Comparison of ENCODE assay signal across 11 cellular contexts in the genomic region with DNA sequence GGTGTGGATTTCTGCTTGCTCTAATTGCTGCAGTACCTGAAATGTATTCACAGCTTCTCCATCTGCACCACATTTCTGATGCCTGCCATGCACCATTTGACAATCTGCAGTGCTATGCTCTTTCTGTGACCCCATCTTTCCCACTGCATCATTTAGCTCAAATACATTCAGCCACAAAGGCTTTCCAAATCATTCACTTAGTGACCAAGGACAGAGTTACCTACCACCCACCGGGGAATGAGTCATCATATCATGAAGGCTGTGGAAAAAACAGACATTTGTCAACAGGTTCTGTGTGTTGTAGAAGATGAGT.
A peak's percentile ranks its signal among the peaks of the same experiment; 100 is the strongest.
DNase-seq lines count a peak whose midpoint lies in the region; ATAC-seq, FAIRE-seq and TF ChIP-seq lines count a peak whose summit lies in the region.
"Had no signal": no experiment of that assay in that cellular context is flagged by ENCODE, and none has a peak within 500 bp of the region (broad histone marks: within the 10 kb centered on the region; RNA-seq: fewer than 3 reads in every experiment).

No MANE protein-coding gene starts in this region.

- no peaks in the 10 kb centered on the region for H3K4me1 Mint-ChIP-seq in activated T-cell treated with anti-CD3 and anti-CD28 coated beads, Interleukin-2, amount 50 U/mL, for 4 hours (ENCODE audit: low read depth)
- H3K4me1 Mint-ChIP-seq in stimulated activated effector memory CD8-positive, alpha-beta T cell treated with anti-CD3 and anti-CD28 coated beads, Interleukin-12 subunit alpha, Interleukin-12 subunit beta, amount 100 ng/mL, for 72 hours = peaks cover 6% of the 10 kb centered on the region
- H3K4me1 Mint-ChIP-seq in CD14-positive monocyte = no peaks in the 10 kb centered on the region

- TF ChIP-seq EP300 in GM12878 (IDR thresholded peaks at IDR 0.05; ENCODE audit: borderline replicate concordance in 1 of 2, control insufficient read depth in 1 of 2, low read depth in 2 of 2, low read length in 2 of 2) = no peak

- no TSS peak for BruUV-seq in GM12878 (replicated peaks; lab: Mats Ljungman, UMichigan)

- peaks cover 2% of the 10 kb centered on the region for H3K27me3 Mint-ChIP-seq in activated T-cell treated with anti-CD3 and anti-CD28 coated beads, Interleukin-2, amount 50 U/mL, for 4 hours (ENCODE audit: low read depth)
- peaks cover 0 to 2% (median 0%) of the 10 kb centered on the region in 3 donors for H3K27me3 Mint-ChIP-seq in CD14-positive monocyte (ENCODE audit: low read depth in 3 of 3)

- RAD21 ChIA-PET in GM12878 (lab: Charles Lee; ENCODE audit: unreplicated experiment) = no interaction called here

- peak; percentile 57 to 79 for ATAC-seq in activated T-cell treated with anti-CD3 and anti-CD28 coated beads, Interleukin-2, amount 50 U/mL, for 4 hours
- ATAC-seq in HG03354 (IDR thresholded peaks at IDR 0.05; ENCODE audit: poor library complexity, severe bottlenecking, unreplicated experiment) = peak; percentile 58
- ATAC-seq in GM12878 = peak; percentile 50
- ATAC-seq in stimulated activated effector memory CD8-positive, alpha-beta T cell treated with anti-CD3 and anti-CD28 coated beads, Interleukin-12 subunit alpha, Interleukin-12 subunit beta, amount 100 ng/mL, for 72 hours = peak; percentile 100
- no peak for ATAC-seq in GM21447 (IDR thresholded peaks at IDR 0.05; ENCODE audit: unreplicated experiment)
- ATAC-seq: body of pancreas had no signal

- in situ Hi-C loops in GM12878 (cut with MboI) = no loop called here

- no peaks in the 10 kb centered on the region for H3K36me3 ChIP-seq in GM12878 (ENCODE audit: control insufficient read depth in 2 of 2, insufficient read depth in 2 of 2, low read length in 1 of 2)
- no peaks in the 10 kb centered on the region for H3K36me3 ChIP-seq in osteoblast (ENCODE audit: insufficient read depth, low read length)

- no peaks in the 10 kb centered on the region for H3K9me3 ChIP-seq in GM12878 (replicated peaks; ENCODE audit: control insufficient read depth, insufficient read depth, low read length)
- no peaks in the 10 kb centered on the region for H3K9me3 ChIP-seq in osteoblast (ENCODE audit: low read depth, low read length)
- H3K9me3 ChIP-seq: body of pancreas had no signal

- CTCF ChIA-PET in GM12878 (lab: Yijun Ruan, JAX) = no interaction called here

- H2AFZ ChIP-seq in GM12878 (ENCODE audit: control insufficient read depth, low read depth, low read length) = no peak overlapping the region
- no peak overlapping the region for H2AFZ ChIP-seq in osteoblast (ENCODE audit: low read length)

- H3K27ac Mint-ChIP-seq in stimulated activated effector memory CD8-positive, alpha-beta T cell treated with anti-CD3 and anti-CD28 coated beads, Interleukin-12 subunit alpha, Interleukin-12 subunit beta, amount 100 ng/mL, for 72 hours = no peak overlapping the region
- H3K27ac Mint-ChIP-seq in CD14-positive monocyte = no peak overlapping the region

- no peak for FAIRE-seq in GM12878 (lab: Jason Lieb, UNC)

- H3K27ac ChIP-seq in GM12878 (ENCODE audit: control insufficient read depth, insufficient read depth) (no peak overlapping the region), osteoblast (ENCODE audit: low read depth, low read length) (no peak overlapping the region)
- H3K27ac ChIP-seq: body of pancreas, HL-60 had no signal

- H3K4me2 ChIP-seq in GM12878 (ENCODE audit: control insufficient read depth, insufficient read depth) = no peak overlapping the region
- no peak overlapping the region for H3K4me2 ChIP-seq in osteoblast (ENCODE audit: insufficient read depth, low read length)

- H3K4me3 Mint-ChIP-seq in activated T-cell treated with anti-CD3 and anti-CD28 coated beads, Interleukin-2, amount 50 U/mL, for 4 hours = no peak overlapping the region
- H3K4me3 Mint-ChIP-seq in stimulated activated effector memory CD8-positive, alpha-beta T cell treated with anti-CD3 and anti-CD28 coated beads, Interleukin-12 subunit alpha, Interleukin-12 subunit beta, amount 100 ng/mL, for 72 hours = no peak overlapping the region
- no peak overlapping the region for H3K4me3 Mint-ChIP-seq in CD14-positive monocyte

- H3K9me3 Mint-ChIP-seq in activated T-cell treated with anti-CD3 and anti-CD28 coated beads, Interleukin-2, amount 50 U/mL, for 4 hours = no peaks in the 10 kb centered on the region
- no peaks in the 10 kb centered on the region for H3K9me3 Mint-ChIP-seq in stimulated activated effector memory CD8-positive, alpha-beta T cell treated with anti-CD3 and anti-CD28 coated beads, Interleukin-12 subunit alpha, Interleukin-12 subunit beta, amount 100 ng/mL, for 72 hours
- H3K9me3 Mint-ChIP-seq in CD14-positive monocyte = peaks cover 0 to 3% (median 0%) of the 10 kb centered on the region in 7 donors

- TF ChIP-seq POLR2A in GM12878 (IDR thresholded peaks at IDR 0.05; ENCODE audit: low read depth, low read length) = no peak

- H4K20me1 ChIP-seq in GM12878 (ENCODE audit: control insufficient read depth, insufficient read depth) (no peaks in the 10 kb centered on the region), osteoblast (ENCODE audit: insufficient read depth, low read length) (no peaks in the 10 kb centered on the region)

- TF ChIP-seq CTCF in GM12878 (IDR thresholded peaks at IDR 0.05 in 2 of 3, conservative IDR thresholded peaks at IDR 0.05 in 1 of 3; ENCODE audit: control insufficient read depth in 2 of 3, extremely low read depth in 1 of 3, insufficient read depth in 1 of 3, low read depth in 3 of 3, low read length in 3 of 3) (no peak), CD14-positive monocyte (IDR thresholded peaks at IDR 0.05) (no peak), osteoblast (IDR thresholded peaks at IDR 0.05; ENCODE audit: extremely low read depth, low read depth, low read length) (no peak)

- WGBS in GM12878 (ENCODE audit: insufficient coverage, insufficient replicate concordance, low lambda C conversion rate, missing lambda C conversion rate) = 0% methylated on average over 1 of the region's 1 CpG

- H3K4me3 ChIP-seq in GM12878 (no peak overlapping the region), osteoblast (ENCODE audit: insufficient read depth, low read length) (no peak overlapping the region)
- H3K4me3 ChIP-seq: body of pancreas had no signal

- no peak for TF ChIP-seq RAD21 in GM12878 (IDR thresholded peaks at IDR 0.05; ENCODE audit: insufficient read depth, low read depth, low read length)

- intact Hi-C loops in GM12878 (cut with micrococcal nuclease; ENCODE audit: unreplicated experiment) = loop anchor here (2.0 kb wide), 1 partner anchor 19 kb away; no protein-coding TSS in a partner anchor
- intact Hi-C loops in CD14-positive monocyte (cut with micrococcal nuclease) = no loop called here

- DNase-seq in activated T-cell treated with anti-CD3 and anti-CD28 coated beads, Interleukin-2, amount 50 U/mL, for 4 hours = no peak
- DNase-seq in activated T-cell treated with anti-CD3 and anti-CD28 coated beads for 4 hours = no peak
- DNase-seq in GM12878 (ENCODE audit: low read depth, low spot score) = peak; percentile 2
- no peak for DNase-seq in stimulated activated effector memory CD8-positive, alpha-beta T cell treated with anti-CD3 and anti-CD28 coated beads, Interleukin-12 subunit alpha, Interleukin-12 subunit beta, amount 100 ng/mL, for 72 hours (ENCODE audit: low spot score in 2 of 2)
- no peak for DNase-seq in CD14-positive monocyte (ENCODE audit: low spot score)
- DNase-seq in osteoblast (ENCODE audit: insufficient read length, low spot score, missing footprints) = no peak
- DNase-seq: occipital lobe had no signal

- POLR2A ChIA-PET in GM12878 (lab: Charles Lee) = no interaction called here

- H3K4me1 ChIP-seq in GM12878 (ENCODE audit: control insufficient read depth, insufficient read depth, low read length) = no peaks in the 10 kb centered on the region
- no peaks in the 10 kb centered on the region for H3K4me1 ChIP-seq in osteoblast (ENCODE audit: insufficient read depth, low read length)
- H3K4me1 ChIP-seq: body of pancreas had no signal

- no peaks in the 10 kb centered on the region for H3K27me3 ChIP-seq in GM12878 (replicated peaks in 1 of 2; ENCODE audit: control insufficient read depth in 2 of 2, insufficient read depth in 2 of 2, low read length in 1 of 2)
- no peaks in the 10 kb centered on the region for H3K27me3 ChIP-seq in osteoblast (ENCODE audit: insufficient read depth, low read length)
- H3K27me3 ChIP-seq: body of pancreas had no signal

- no peaks in the 10 kb centered on the region for H3K79me2 ChIP-seq in GM12878 (ENCODE audit: control insufficient read depth, insufficient read depth, low read length)
- H3K79me2 ChIP-seq in osteoblast (ENCODE audit: insufficient read depth, low read length) = no peaks in the 10 kb centered on the region

- SMC1A ChIA-PET in GM12878 (lab: Charles Lee; ENCODE audit: uncharacterized antibody, unreplicated experiment) = no interaction called here

- H3K36me3 Mint-ChIP-seq in activated T-cell treated with anti-CD3 and anti-CD28 coated beads, Interleukin-2, amount 50 U/mL, for 4 hours (ENCODE audit: insufficient read depth) = no peaks in the 10 kb centered on the region
- H3K36me3 Mint-ChIP-seq in stimulated activated effector memory CD8-positive, alpha-beta T cell treated with anti-CD3 and anti-CD28 coated beads, Interleukin-12 subunit alpha, Interleukin-12 subunit beta, amount 100 ng/mL, for 72 hours = no peaks in the 10 kb centered on the region
- H3K36me3 Mint-ChIP-seq in CD14-positive monocyte = no peaks in the 10 kb centered on the region

- no peak overlapping the region for H3K9ac ChIP-seq in GM12878 (ENCODE audit: control insufficient read depth, insufficient read depth, low read length)

TF ChIP-seq in GM12878, 131 proteins besides CTCF, POLR2A, EP300 and RAD21 (continues in another document):
- TF ChIP-seq ASH2L (IDR thresholded peaks at IDR 0.05; ENCODE audit: borderline replicate concordance, low read depth) = no peak
- TF ChIP-seq, protein P1, sequence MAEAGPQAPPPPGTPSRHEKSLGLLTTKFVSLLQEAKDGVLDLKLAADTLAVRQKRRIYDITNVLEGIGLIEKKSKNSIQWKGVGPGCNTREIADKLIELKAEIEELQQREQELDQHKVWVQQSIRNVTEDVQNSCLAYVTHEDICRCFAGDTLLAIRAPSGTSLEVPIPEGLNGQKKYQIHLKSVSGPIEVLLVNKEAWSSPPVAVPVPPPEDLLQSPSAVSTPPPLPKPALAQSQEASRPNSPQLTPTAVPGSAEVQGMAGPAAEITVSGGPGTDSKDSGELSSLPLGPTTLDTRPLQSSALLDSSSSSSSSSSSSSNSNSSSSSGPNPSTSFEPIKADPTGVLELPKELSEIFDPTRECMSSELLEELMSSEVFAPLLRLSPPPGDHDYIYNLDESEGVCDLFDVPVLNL (IDR thresholded peaks at IDR 0.05; ENCODE audit: low read depth, low read length) = no peak
